In genomic region chr5:103305829-103306228, GRCh38 we compare ENCODE assay signal across 21 cellular contexts. TPM values are rescaled to one million over a fixed set of nuclear protein-coding genes. Genes with fewer than 3 reads are reported as not detected.
A peak's percentile ranks its signal among the peaks of the same experiment; 100 is the strongest.
DNase-seq lines count a peak whose midpoint lies in the region; ATAC-seq and TF ChIP-seq lines count a peak whose summit lies in the region.
"Had no signal": no experiment of that assay in that cellular context is flagged by ENCODE, and none has a peak within 500 bp of the region (broad histone marks: within the 10 kb centered on the region; RNA-seq: fewer than 3 reads in every experiment).

No MANE protein-coding gene starts in this region.

- H2BK15ac ChIP-seq in H9 (ENCODE audit: low read depth, low read length) = no peak overlapping the region

- no peaks in the 10 kb centered on the region for H3K9me3 ChIP-seq in H9 (ENCODE audit: control insufficient read depth, low read depth, low read length)
- H3K9me3 ChIP-seq in PC-3 (ENCODE audit: low read length) = no peaks in the 10 kb centered on the region
- H3K9me3 ChIP-seq: BLaER1 had no signal

- H3T11ph ChIP-seq in H9 (ENCODE audit: low read length) = no peak overlapping the region

- H3K9me2 ChIP-seq in PC-3 (replicated peaks; ENCODE audit: low read length) = no peaks in the 10 kb centered on the region

- H3K4me1 ChIP-seq in H9 (ENCODE audit: insufficient read depth, low read length) (no peaks in the 10 kb centered on the region), PC-3 (ENCODE audit: insufficient read depth, low read length) (0 out of 2 replicates have a peak, but pooled peaks cover 5% of the 10 kb centered on the region)
- H3K4me1 ChIP-seq: BLaER1 had no signal

- no peak overlapping the region for H4K91ac ChIP-seq in H9 (ENCODE audit: insufficient read length, low read depth, low read length)

- peak overlapping the region; percentile 36 for H4K5ac ChIP-seq in H9 (ENCODE audit: insufficient read length, low read depth, low read length)

- no peaks in the 10 kb centered on the region for H3K36me3 ChIP-seq in PC-3 (ENCODE audit: low read depth, low read length)
- H3K36me3 ChIP-seq: BLaER1 had no signal

- no peak overlapping the region for H2BK20ac ChIP-seq in H9 (ENCODE audit: low read depth, low read length, poor library complexity, severe bottlenecking)

- H3K27ac ChIP-seq in H9 (ENCODE audit: insufficient read length, low read depth, low read length) (no peak overlapping the region), PC-3 (ENCODE audit: low read length) (no peak overlapping the region)
- H3K27ac ChIP-seq: BLaER1, GM23248, SK-N-MC had no signal

- no peaks in the 10 kb centered on the region for H3K79me1 ChIP-seq in H9 (ENCODE audit: insufficient read depth, low read depth, low read length, poor library complexity, severe bottlenecking)

- no peak overlapping the region for H2AK5ac ChIP-seq in H9 (ENCODE audit: insufficient read length, low read length)

- no peak overlapping the region for H3K23ac ChIP-seq in H9 (ENCODE audit: insufficient read length, low read depth, low read length)

- H3K4me2 ChIP-seq in H9 (ENCODE audit: insufficient read depth, insufficient read length, low read length) (no peak overlapping the region), PC-3 (ENCODE audit: low read length) (no peak overlapping the region)
- H3K4me2 ChIP-seq: BLaER1 had no signal

- H3K27ac Mint-ChIP-seq in H9 (no peak overlapping the region), chondrocyte (ENCODE audit: unreplicated experiment) (no peak overlapping the region)
- H3K27ac Mint-ChIP-seq: CD8-positive, alpha-beta T cell had no signal

- no peak overlapping the region for H2BK120ac ChIP-seq in H9 (ENCODE audit: low read depth, low read length, poor library complexity, severe bottlenecking)

- H4K20me1 ChIP-seq in H9 (ENCODE audit: control insufficient read depth, insufficient read depth, insufficient read length) (no peaks in the 10 kb centered on the region), PC-3 (ENCODE audit: low read length) (no peaks in the 10 kb centered on the region)
- H4K20me1 ChIP-seq: BLaER1 had no signal

- H3K27me3 Mint-ChIP-seq in H9 (ENCODE audit: low read depth) = no peaks in the 10 kb centered on the region
- H3K27me3 Mint-ChIP-seq in chondrocyte (ENCODE audit: low read depth) = no peaks in the 10 kb centered on the region

- H3K79me2 ChIP-seq in H9 (ENCODE audit: insufficient read depth, low read length) = no peaks in the 10 kb centered on the region
- no peaks in the 10 kb centered on the region for H3K79me2 ChIP-seq in PC-3 (ENCODE audit: low read length)

- no peak overlapping the region for H3K4ac ChIP-seq in H9 (ENCODE audit: low read depth, low read length)

- no TSS peak for BruUV-seq in PC-3 (replicated peaks; lab: Mats Ljungman, UMichigan)

- H3K56ac ChIP-seq in H9 (ENCODE audit: insufficient read length, low read depth, low read length) = no peak overlapping the region

- H3K9ac ChIP-seq in H9 (ENCODE audit: extremely low read depth, insufficient read length, low read length) (no peak overlapping the region), PC-3 (ENCODE audit: low read length) (no peak overlapping the region)
- H3K9ac ChIP-seq: BLaER1, GM23248 had no signal

- H2BK12ac ChIP-seq in H9 (ENCODE audit: insufficient read length, low read depth, low read length) = no peak overlapping the region

- TF ChIP-seq CTCF in H9 (conservative IDR thresholded peaks at IDR 0.05) (no peak), PC-3 (conservative IDR thresholded peaks at IDR 0.05; ENCODE audit: low read depth, low read length) (no peak), fibroblast of pulmonary artery (IDR thresholded peaks at IDR 0.05; ENCODE audit: low read length, missing control alignments) (no peak), chondrocyte (IDR thresholded peaks at IDR 0.05) (no peak)

- TF ChIP-seq POLR2A in erythroblast (IDR thresholded peaks at IDR 0.05; ENCODE audit: low read length) = no peak

- no peak overlapping the region for H3K18ac ChIP-seq in H9 (ENCODE audit: insufficient read length, low read depth, low read length)

- POLR2A ChIA-PET in PC-3 (lab: Charles Lee; ENCODE audit: unreplicated experiment) = no interaction called here

- peak; percentile 71 for ATAC-seq in PC-3
- ATAC-seq: CD8-positive, alpha-beta T cell had no signal

- no peaks in the 10 kb centered on the region for H3K23me2 ChIP-seq in H9 (ENCODE audit: insufficient read length, low read depth, low read length, poor library complexity, severe bottlenecking)

- H3K4me3 ChIP-seq in PC-3 (ENCODE audit: low read length) = no peak overlapping the region
- no peak overlapping the region for H3K4me3 ChIP-seq in fibroblast of pulmonary artery (replicated peaks; ENCODE audit: low read depth, low read length)
- H3K4me3 ChIP-seq: BLaER1, GM23248, SK-N-MC had no signal

- H3F3A ChIP-seq in PC-3 (ENCODE audit: low read length, unreplicated experiment) = no peaks in the 10 kb centered on the region

- no CpG with 5 or more reads among the region's 4 CpGs for WGBS in H9 (ENCODE audit: extremely low coverage, insufficient read length, low lambda C conversion rate)

- H3K14ac ChIP-seq in H9 (ENCODE audit: insufficient read depth, low read length) = no peak overlapping the region

- H3K9me3 Mint-ChIP-seq in H9 = no peaks in the 10 kb centered on the region
- no peaks in the 10 kb centered on the region for H3K9me3 Mint-ChIP-seq in chondrocyte (ENCODE audit: low read depth)
- H3K9me3 Mint-ChIP-seq: CD8-positive, alpha-beta T cell had no signal

- no peaks in the 10 kb centered on the region for H3K4me1 Mint-ChIP-seq in H9
- H3K4me1 Mint-ChIP-seq in chondrocyte (ENCODE audit: low read depth) = no peaks in the 10 kb centered on the region

- CTCF ChIA-PET in PC-3 (lab: Charles Lee) = no interaction called here

- H3K27me3 ChIP-seq in H9 (ENCODE audit: insufficient read depth, low read length) = no peaks in the 10 kb centered on the region
- H3K27me3 ChIP-seq in PC-3 (ENCODE audit: low read length) = no peaks in the 10 kb centered on the region
- H3K27me3 ChIP-seq: BLaER1 had no signal

- no peak overlapping the region for H2AFZ ChIP-seq in H9 (ENCODE audit: low read length)
- H2AFZ ChIP-seq in PC-3 (ENCODE audit: low read length) = no peak overlapping the region
- H2AFZ ChIP-seq: GM23248 had no signal

- H4K8ac ChIP-seq in H9 (replicated peaks; ENCODE audit: insufficient read length, low read depth, low read length) = no peak overlapping the region

- H3K4me3 Mint-ChIP-seq in H9 = no peak overlapping the region
- no peak overlapping the region for H3K4me3 Mint-ChIP-seq in chondrocyte (ENCODE audit: unreplicated experiment)
- H3K4me3 Mint-ChIP-seq: CD8-positive, alpha-beta T cell had no signal

- intact Hi-C loops in PC-3 (cut with micrococcal nuclease) = no loop called here

- H3K36me3 Mint-ChIP-seq in H9 (ENCODE audit: insufficient read depth in 1 of 3, low read depth in 3 of 3) (no peaks in the 10 kb centered on the region), chondrocyte (ENCODE audit: low read depth) (no peaks in the 10 kb centered on the region)
- H3K36me3 Mint-ChIP-seq: CD8-positive, alpha-beta T cell had no signal

- no peak overlapping the region for H2BK5ac ChIP-seq in H9 (ENCODE audit: insufficient read length, low read length)

- DNase-seq in H9 = no peak
- peak; percentile 23 for DNase-seq in PC-3
- DNase-seq in fibroblast of pulmonary artery (ENCODE audit: low read depth) = peak; percentile 7
- DNase-seq in mucosa of gallbladder (ENCODE audit: low spot score) = peak; percentile 10
- no peak for DNase-seq in DMS153 (lab: John Stamatoyannopoulos, UW)
- DNase-seq in erythroblast (lab: John Stamatoyannopoulos, UW) = no peak
- DNase-seq in chondrocyte (ENCODE audit: low spot score) = no peak
- DNase-seq in dedifferentiated amniotic fluid mesenchymal stem cell (ENCODE audit: extremely low spot score) = no peak
- DNase-seq: Calu3; CD8-positive, alpha-beta T cell; DND-41; GDM1; GM23248; NCI-H1105 treated with DMSO at 0.1 percent for 48 hours; NCI-H1694; NCI-H2081 treated with DMSO at 0.1 percent for 48 hours; NCI-H510A treated with DMSO at 0.1 percent for 48 hours; NCI-H774; SHP77 had no signal

RNA-seq across cellular contexts. Expression of gene MACIR, which starts 47.3 kb away (rescaled TPM):
- total RNA-seq in H9 (2021) = 11.0 and 11.7 TPM in 2 replicates
- 15.1 and 22.2 TPM in 2 replicates for total RNA-seq in PC-3 (2014; rRNA removed)
- total RNA-seq in mucosa of gallbladder = 13.0 TPM
- total RNA-seq in chondrocyte = 10.2 to 16.9 TPM (median 16.0 TPM) in 3 replicates

Comparison
In these comparisons a context has a peak if more than half of its experiments do, and no peak if none do; other contexts are left out.
1. DNase-seq: peak in PC-3 (single experiment), fibroblast of pulmonary artery (single experiment) and mucosa of gallbladder (single experiment); none in H9 (single experiment), DMS153 (single experiment), erythroblast (0 of 2), chondrocyte (single experiment) and dedifferentiated amniotic fluid mesenchymal stem cell (single experiment).